In genomic region chr19:41918653-41919244, GRCh38 we compare ENCODE assay signal across 2 cellular contexts.
TF ChIP-seq lines count a peak whose summit lies in the region.

No MANE protein-coding gene starts in this region.

TF ChIP-seq in A549, 52 proteins besides CTCF, POLR2A, EP300 and RAD21:
- no peak for TF ChIP-seq SMC3 (IDR thresholded peaks at IDR 0.05)
TF ChIP-seq in A549: peak in this region for 0.

TF ChIP-seq in H1, 55 proteins besides CTCF, POLR2A, EP300 and RAD21:
- no peak for TF ChIP-seq TBP (IDR thresholded peaks at IDR 0.05; ENCODE audit: low read depth, low read length)
- no peak for TF ChIP-seq ATF3 (IDR thresholded peaks at IDR 0.05; ENCODE audit: insufficient read depth, low read depth, low read length)
